2 cellular contexts compared by ENCODE assay signal in the genomic region with DNA sequence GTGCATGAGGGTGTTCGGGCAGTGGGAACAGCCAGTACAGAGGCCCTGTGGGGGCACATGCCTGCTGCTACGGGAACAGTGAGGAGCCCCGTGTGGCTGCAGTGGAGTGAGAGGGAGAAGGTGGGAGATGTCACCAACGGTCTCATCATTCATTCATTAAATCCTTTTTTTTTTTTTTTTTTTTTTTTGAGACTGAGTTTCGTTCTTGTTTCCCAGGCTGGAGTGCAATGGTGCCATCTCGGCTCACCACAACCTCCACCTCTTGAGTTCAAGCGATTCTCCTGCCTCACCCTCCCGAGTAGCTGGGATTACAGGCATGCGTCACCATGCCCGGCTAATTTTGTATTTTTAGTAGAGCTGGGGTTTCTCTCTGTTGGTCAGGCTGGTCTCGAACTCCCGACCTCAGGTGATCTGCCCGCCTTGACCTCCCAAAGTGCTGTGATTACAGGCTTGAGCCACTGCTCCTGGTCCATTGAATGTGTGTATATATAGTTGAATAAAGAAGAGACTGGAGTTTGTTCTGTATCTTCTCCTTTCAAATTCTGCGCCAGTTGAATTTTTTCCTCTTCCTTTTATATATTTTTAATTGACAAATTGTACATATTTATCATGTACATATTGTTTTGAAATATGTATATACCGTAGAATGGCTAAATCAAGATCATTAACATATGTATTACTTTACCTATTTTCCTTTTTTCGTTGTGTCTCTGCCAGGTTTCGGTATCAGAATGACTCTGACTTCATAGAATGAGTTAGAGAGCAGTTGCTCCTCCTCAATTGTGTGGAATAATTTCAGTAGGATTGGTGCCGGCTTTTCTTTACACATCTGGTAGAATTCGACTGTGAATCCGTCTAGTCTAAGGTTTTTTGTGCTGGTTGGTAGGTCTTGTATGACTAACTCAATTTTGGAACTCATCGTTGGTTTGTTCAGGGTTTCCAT.
TF ChIP-seq lines count a peak whose summit lies in the region.
"Not testable (repeated sequence)": the region's sequence is repeated elsewhere in the genome, so short reads cannot be mapped to it uniquely, and the experiment has no call there.

No MANE protein-coding gene starts in this region.

TF ChIP-seq in A549, 52 proteins besides CTCF, POLR2A, EP300 and RAD21:
- TF ChIP-seq CBX8 (IDR thresholded peaks at IDR 0.05) (peak; percentile 72; the same call in 1 of the 2 replicates), CHD4 (IDR thresholded peaks at IDR 0.05; ENCODE audit: borderline replicate concordance) (peak; percentile 75; the same call in 1 of the 2 replicates), RNF2 (IDR thresholded peaks at IDR 0.05; ENCODE audit: borderline replicate concordance, low read depth) (peak; percentile 95; the same call in 1 of the 2 replicates), EHMT2 (IDR thresholded peaks at IDR 0.05; ENCODE audit: low read depth) (peak; percentile 59; the same call in 1 of the 2 replicates)

TF ChIP-seq in K562, 482 proteins besides CTCF, POLR2A, EP300 and RAD21:
- peak; percentile 7; the same call in 1 of the 2 replicates for TF ChIP-seq TEAD4 (IDR thresholded peaks at IDR 0.05; ENCODE audit: low read length)
- not testable (repeated sequence) for TF ChIP-seq TEAD4 (CRISPR knock-in tag; IDR thresholded peaks at IDR 0.05; ENCODE audit: borderline replicate concordance)
- 0 out of 2 replicates have a peak, but pooled peaks have one; percentile 9 for TF ChIP-seq ATF7 (IDR thresholded peaks at IDR 0.05)
- peak; percentile 66; the same call in 1 of the 2 replicates for TF ChIP-seq BCOR (IDR thresholded peaks at IDR 0.05)
- 0 out of 4 replicates have a peak, but pooled peaks of 1 of the 2 experiments have one; percentile 3 for TF ChIP-seq NRF1 (conservative IDR thresholded peaks at IDR 0.05 in 1 of 2, IDR thresholded peaks at IDR 0.05 in 1 of 2)
- TF ChIP-seq POLR2H (tag; IDR thresholded peaks at IDR 0.05; ENCODE audit: low read depth) = peak; percentile 69; the same call in 1 of the 2 replicates
- TF ChIP-seq, protein P1, sequence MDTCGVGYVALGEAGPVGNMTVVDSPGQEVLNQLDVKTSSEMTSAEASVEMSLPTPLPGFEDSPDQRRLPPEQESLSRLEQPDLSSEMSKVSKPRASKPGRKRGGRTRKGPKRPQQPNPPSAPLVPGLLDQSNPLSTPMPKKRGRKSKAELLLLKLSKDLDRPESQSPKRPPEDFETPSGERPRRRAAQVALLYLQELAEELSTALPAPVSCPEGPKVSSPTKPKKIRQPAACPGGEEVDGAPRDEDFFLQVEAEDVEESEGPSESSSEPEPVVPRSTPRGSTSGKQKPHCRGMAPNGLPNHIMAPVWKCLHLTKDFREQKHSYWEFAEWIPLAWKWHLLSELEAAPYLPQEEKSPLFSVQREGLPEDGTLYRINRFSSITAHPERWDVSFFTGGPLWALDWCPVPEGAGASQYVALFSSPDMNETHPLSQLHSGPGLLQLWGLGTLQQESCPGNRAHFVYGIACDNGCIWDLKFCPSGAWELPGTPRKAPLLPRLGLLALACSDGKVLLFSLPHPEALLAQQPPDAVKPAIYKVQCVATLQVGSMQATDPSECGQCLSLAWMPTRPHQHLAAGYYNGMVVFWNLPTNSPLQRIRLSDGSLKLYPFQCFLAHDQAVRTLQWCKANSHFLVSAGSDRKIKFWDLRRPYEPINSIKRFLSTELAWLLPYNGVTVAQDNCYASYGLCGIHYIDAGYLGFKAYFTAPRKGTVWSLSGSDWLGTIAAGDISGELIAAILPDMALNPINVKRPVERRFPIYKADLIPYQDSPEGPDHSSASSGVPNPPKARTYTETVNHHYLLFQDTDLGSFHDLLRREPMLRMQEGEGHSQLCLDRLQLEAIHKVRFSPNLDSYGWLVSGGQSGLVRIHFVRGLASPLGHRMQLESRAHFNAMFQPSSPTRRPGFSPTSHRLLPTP (IDR thresholded peaks at IDR 0.05; ENCODE audit: borderline replicate concordance, extremely low read depth, insufficient read length) = peak; percentile 35
- TF ChIP-seq ZNF24 (IDR thresholded peaks at IDR 0.05) = peak; percentile 33; the same call in 1 of the 2 replicates
- 0 out of 2 replicates have a peak, but pooled peaks have one; percentile 28 for TF ChIP-seq TEAD2 (tag; IDR thresholded peaks at IDR 0.05)
- peak; percentile 53 for TF ChIP-seq POLR3A (IDR thresholded peaks at IDR 0.05; ENCODE audit: borderline replicate concordance, extremely low read depth, insufficient read depth, insufficient read length)
- peak in 1 of 2 experiments; percentile 29; a peak in 1 of 4 replicates for TF ChIP-seq RCOR1 (IDR thresholded peaks at IDR 0.05; ENCODE audit: borderline replicate concordance in 1 of 2, low read depth in 2 of 2, low read length in 2 of 2)
